Comparison of ENCODE assay signal across 8 cellular contexts in genomic region chr18:49486959-49487710, GRCh38. TPM values are rescaled to one million over a fixed set of nuclear protein-coding genes. Genes with fewer than 3 reads are reported as not detected.
DNase-seq lines count a peak whose midpoint lies in the region; ATAC-seq, FAIRE-seq and TF ChIP-seq lines count a peak whose summit lies in the region.

Gene C18orf32 (minus strand): TSS chr18:49487234. CDS start chr18:49483748, 3,486 bp downstream.

- DNase-seq in AG04449 (ENCODE audit: low read depth, low spot score) = peak; percentile 65
- peak; percentile 90 for DNase-seq in NCI-H2227 treated with DMSO at 0.1 percent for 48 hours (lab: John Stamatoyannopoulos, UW)
- peak; percentile 89 for DNase-seq in bronchial epithelial cell (ENCODE audit: low read depth)
- peak; percentile 98 to 99 (median 98) for DNase-seq in immature natural killer cell
- peak; percentile 99 for DNase-seq in spleen

- POLR2A ChIA-PET in AG04449 (lab: Yijun Ruan, JAX) = interaction anchor here (0.7 to 1.3 kb wide), 4 partner anchors 9 to 298 kb away, joined by 3 to 7 read pairs (median 3); no protein-coding TSS in a partner anchor

- peak within 1 kb of the TSS; percentile 92 to 100 (median 98) for H3K27ac Mint-ChIP-seq in immature natural killer cell

- peak within 1 kb of the TSS; percentile 96 to 99 (median 98) for H3K27ac ChIP-seq in spleen

- peaks cover 55 to 79% of the 10 kb centered on the region in 2 donors for H3K4me1 Mint-ChIP-seq in immature natural killer cell

- H3K4me1 ChIP-seq in spleen = peaks cover 31 to 84% (median 66%) of the 10 kb centered on the region in 6 donors

- peak within 1 kb of the TSS; percentile 91 to 98 (median 94) for H3K4me3 Mint-ChIP-seq in immature natural killer cell

- CTCF ChIA-PET in AG04449 (lab: Yijun Ruan, JAX) = interaction anchor here (0.9 to 1.1 kb wide), 4 partner anchors 23 to 298 kb away, joined by 3 read pairs; no protein-coding TSS in a partner anchor

- peaks cover 12 to 21% (median 20%) of the 10 kb centered on the region in 3 donors for H3K27me3 Mint-ChIP-seq in immature natural killer cell (ENCODE audit: low read depth in 3 of 3)

- TF ChIP-seq CTCF in AG04449 (IDR thresholded peaks at IDR 0.05; ENCODE audit: insufficient read depth, low read length, missing control alignments) (no peak), WI38 (IDR thresholded peaks at IDR 0.05; ENCODE audit: low read depth, low read length) (no peak), bronchial epithelial cell (IDR thresholded peaks at IDR 0.05; ENCODE audit: insufficient read depth, low read length, severe bottlenecking) (no peak), spleen (IDR thresholded peaks at IDR 0.05 in 8 of 11, conservative IDR thresholded peaks at IDR 0.05 in 3 of 11) (no peak)

- H3K4me3 ChIP-seq in AG04449 (ENCODE audit: low read depth, low read length) (peak within 1 kb of the TSS; percentile 74), WI38 (ENCODE audit: low read depth, low read length) (peak within 1 kb of the TSS; percentile 88), bronchial epithelial cell (ENCODE audit: low read depth, low read length) (peak within 1 kb of the TSS; percentile 74), spleen (peak within 1 kb of the TSS; percentile 49 to 80 (median 62))

- no peaks in the 10 kb centered on the region for H3K9me3 ChIP-seq in spleen

- no peak for FAIRE-seq in bronchial epithelial cell (lab: Jason Lieb, UNC)

- ATAC-seq in GM18907 (IDR thresholded peaks at IDR 0.05; ENCODE audit: unreplicated experiment) = peak; percentile 95
- ATAC-seq in HG03159 (IDR thresholded peaks at IDR 0.05; ENCODE audit: unreplicated experiment) = peak; percentile 95

- H3K36me3 ChIP-seq in bronchial epithelial cell (ENCODE audit: control insufficient read depth, insufficient read depth, low read length) (peaks cover 11% of the 10 kb centered on the region), spleen (peaks cover 0 to 58% (median 47%) of the 10 kb centered on the region in 6 donors)

- 2 to 7% (median 6%) methylated on average over 38 to 68 of the region's 68 CpGs for WGBS in spleen, 5 donors

- H3K27me3 ChIP-seq in bronchial epithelial cell (ENCODE audit: control insufficient read depth, insufficient read depth, low read length) = no peaks in the 10 kb centered on the region
- H3K27me3 ChIP-seq in spleen (replicated peaks in 1 of 7) = no peaks in the 10 kb centered on the region

- H3K36me3 Mint-ChIP-seq in immature natural killer cell = peaks cover 30 to 46% (median 35%) of the 10 kb centered on the region in 3 donors

- no peaks in the 10 kb centered on the region for H3K9me3 Mint-ChIP-seq in immature natural killer cell

- TF ChIP-seq POLR2A in spleen (IDR thresholded peaks at IDR 0.05) = peak; percentile 46 to 95 (median 93)

- intact Hi-C loops in spleen (cut with DNase I; ENCODE audit: low total_unique reads) = loop anchor here (10.0 kb wide), 1 partner anchor 778 kb away; the partner anchor contains the start of gene CFAP53

RNA-seq across cellular contexts. Expression of gene C18orf32, which starts in this region (rescaled TPM):
- total RNA-seq in bronchial epithelial cell = 9.0 and 14.3 TPM in 2 replicates
- polyA plus RNA-seq in immature natural killer cell = 100 to 1,000 TPM; 106 to 170 (median 122) TPM
- total RNA-seq in spleen = 10 to 100 TPM; 33.3 to 46.0 (median 40.1) TPM
- polyA plus RNA-seq in spleen = 10 to 100 TPM; 40.6 to 66.7 (median 65.5) TPM

Comparison
In these comparisons a context has a peak if more than half of its experiments do, and no peak if none do; other contexts are left out.
1. Peak in every context shown above with its lines: DNase-seq, ATAC-seq, H3K4me3 ChIP-seq and H3K27ac ChIP-seq.